ENCODE assay signal across 25 cellular contexts in the genomic region with DNA sequence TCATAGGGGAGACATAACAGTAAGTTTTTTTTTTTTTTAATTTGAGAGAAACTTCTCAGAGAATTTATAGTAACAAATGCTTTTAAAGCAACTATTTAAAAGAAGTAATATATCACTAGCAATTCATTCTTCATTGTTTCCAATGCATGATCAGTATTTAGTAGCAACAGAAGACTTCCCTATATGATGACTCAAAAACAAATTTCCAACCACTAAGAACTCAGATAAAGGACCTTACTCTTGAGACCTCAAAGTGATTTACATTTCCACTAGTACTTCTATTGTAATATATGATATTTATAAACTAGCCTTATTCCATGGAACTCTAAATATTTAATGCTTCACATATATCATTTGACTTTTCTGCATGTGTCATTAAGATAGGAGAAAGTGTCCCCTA.
"Had no signal": no experiment of that assay in that cellular context is flagged by ENCODE, and none has a peak within 500 bp of the region (broad histone marks: within the 10 kb centered on the region; RNA-seq: fewer than 3 reads in every experiment).

No MANE protein-coding gene starts in this region.

- H3K27me3 Mint-ChIP-seq: naive thymus-derived CD8-positive, alpha-beta T cell had no signal

- H3K4me3 Mint-ChIP-seq: immature natural killer cell; naive thymus-derived CD8-positive, alpha-beta T cell; nephron; neural crest cell; stimulated activated effector memory CD8-positive, alpha-beta T cell treated with anti-CD3 and anti-CD28 coated beads, Interleukin-12 subunit alpha, Interleukin-12 subunit beta, amount 100 ng/mL, for 72 hours had no signal

- H3K27ac Mint-ChIP-seq: naive thymus-derived CD8-positive, alpha-beta T cell; nephron; stimulated activated effector memory CD8-positive, alpha-beta T cell treated with anti-CD3 and anti-CD28 coated beads, Interleukin-12 subunit alpha, Interleukin-12 subunit beta, amount 100 ng/mL, for 72 hours had no signal

- ATAC-seq: left colon; left lung; lower lobe of right lung; naive thymus-derived CD8-positive, alpha-beta T cell; pancreas; right cardiac atrium; stimulated activated effector memory CD8-positive, alpha-beta T cell treated with anti-CD3 and anti-CD28 coated beads, Interleukin-12 subunit alpha, Interleukin-12 subunit beta, amount 100 ng/mL, for 72 hours; upper lobe of right lung had no signal

- H3K36me3 Mint-ChIP-seq: stimulated activated effector memory CD8-positive, alpha-beta T cell treated with anti-CD3 and anti-CD28 coated beads, Interleukin-12 subunit alpha, Interleukin-12 subunit beta, amount 100 ng/mL, for 72 hours had no signal

- DNase-seq: hypothalamus; immature natural killer cell; kidney; left colon; left lung; lower lobe of right lung; mammary epithelial cell; mesenchymal stem cell; naive thymus-derived CD8-positive, alpha-beta T cell; nucleus accumbens; pancreas; posterior cingulate gyrus; retina; right cardiac atrium; sigmoid colon; small intestine; spleen; stimulated activated CD4-positive, alpha-beta T cell treated with anti-CD3 and anti-CD28 coated beads, Interleukin-4, amount 100 ng/mL, for 24 hours; stimulated activated naive CD4-positive, alpha-beta T cell treated with Interleukin-2 at 50 U/mL for 16 hours; tibial artery; trophoblast cell; upper lobe of right lung had no signal

- H3K4me1 Mint-ChIP-seq: immature natural killer cell; nephron; stimulated activated effector memory CD8-positive, alpha-beta T cell treated with anti-CD3 and anti-CD28 coated beads, Interleukin-12 subunit alpha, Interleukin-12 subunit beta, amount 100 ng/mL, for 72 hours had no signal

- H3K9me3 Mint-ChIP-seq: immature natural killer cell, nephron, neural crest cell had no signal
